9 cellular contexts compared by ENCODE assay signal in the genomic region with DNA sequence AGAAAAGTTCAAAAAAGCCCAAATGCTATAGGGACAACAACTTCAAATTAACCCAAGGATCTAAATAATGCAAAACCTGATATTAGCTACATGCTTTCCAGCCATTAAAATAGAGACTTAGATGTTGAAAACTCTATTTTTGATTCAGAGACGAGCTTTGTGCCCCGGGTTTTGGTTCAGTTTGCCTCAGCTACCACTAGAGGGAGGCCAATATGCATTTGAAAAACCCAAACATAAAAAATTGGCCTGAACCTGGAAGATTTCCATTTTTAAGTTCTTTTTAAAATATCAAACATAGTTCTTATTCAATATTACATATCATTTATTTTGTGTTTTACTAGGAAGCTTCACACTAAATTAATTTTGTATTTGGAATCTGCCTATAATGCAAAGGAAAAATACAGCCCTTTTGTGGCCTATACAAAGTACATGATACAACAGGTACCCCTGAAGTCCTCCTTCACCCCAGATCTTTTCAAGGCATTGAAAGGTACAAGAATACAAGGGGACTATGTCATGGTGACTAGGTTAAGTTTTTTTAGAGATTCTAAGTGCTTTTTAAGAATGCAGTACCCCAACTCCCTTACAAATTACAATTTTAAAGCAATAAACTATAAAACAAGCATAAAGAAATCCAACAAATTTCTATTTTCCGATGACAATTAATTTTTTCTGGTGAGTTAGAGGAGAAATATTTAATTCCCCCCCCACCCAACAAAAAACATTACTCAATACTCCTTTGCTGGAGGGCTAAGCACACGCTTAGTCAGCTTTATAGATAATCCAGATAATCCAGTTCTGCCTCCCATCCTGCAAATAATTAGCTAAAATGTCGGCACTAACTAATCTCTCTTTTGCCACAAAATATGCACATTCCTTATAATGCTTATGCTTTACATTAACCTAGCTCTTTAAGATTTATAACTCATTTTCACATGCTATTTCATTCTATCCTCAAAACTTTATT.
A peak's percentile ranks its signal among the peaks of the same experiment; 100 is the strongest.
DNase-seq lines count a peak whose midpoint lies in the region; ATAC-seq, FAIRE-seq and TF ChIP-seq lines count a peak whose summit lies in the region.
"Had no signal": no experiment of that assay in that cellular context is flagged by ENCODE, and none has a peak within 500 bp of the region (broad histone marks: within the 10 kb centered on the region; RNA-seq: fewer than 3 reads in every experiment).

No MANE protein-coding gene starts in this region.

- TF ChIP-seq POLR2A in GM12891 (IDR thresholded peaks at IDR 0.05; ENCODE audit: low read depth, low read length), result no peak

- H3K4me1 Mint-ChIP-seq in CD14-positive monocyte, result peaks cover 8% of the 10 kb centered on the region
- H3K4me1 Mint-ChIP-seq: naive thymus-derived CD8-positive, alpha-beta T cell had no signal

- H3K9me3 Mint-ChIP-seq in CD14-positive monocyte, result no peaks in the 10 kb centered on the region
- H3K9me3 Mint-ChIP-seq: naive thymus-derived CD8-positive, alpha-beta T cell had no signal

- intact Hi-C loops in CD14-positive monocyte (cut with micrococcal nuclease), result loop anchor here (2.0 kb wide), 1 partner anchor 398 kb away; no protein-coding TSS in a partner anchor

- no peak overlapping the region for H3K27ac Mint-ChIP-seq in CD14-positive monocyte
- H3K27ac Mint-ChIP-seq: naive thymus-derived CD8-positive, alpha-beta T cell had no signal

- H3K4me3 Mint-ChIP-seq in CD14-positive monocyte, result no peak overlapping the region
- H3K4me3 Mint-ChIP-seq: naive thymus-derived CD8-positive, alpha-beta T cell had no signal

- no peak for FAIRE-seq in GM12891 (lab: Jason Lieb, UNC)

- ATAC-seq in stimulated activated naive CD8-positive, alpha-beta T cell treated with anti-CD3 and anti-CD28 coated beads, Interleukin-15, Interleukin-2, amounts not matched to agents 100 U/mL and 50 U/mL, for 24 hours, result no peak
- ATAC-seq in HG03457 (IDR thresholded peaks at IDR 0.05; ENCODE audit: unreplicated experiment), result no peak
- ATAC-seq: naive thymus-derived CD8-positive, alpha-beta T cell had no signal

- peaks cover 0 to 3% (median 2%) of the 10 kb centered on the region in 3 donors for H3K27me3 Mint-ChIP-seq in CD14-positive monocyte (ENCODE audit: low read depth in 3 of 3)

- no peak for DNase-seq in CD14-positive monocyte (ENCODE audit: low spot score)
- DNase-seq in GM12891 (ENCODE audit: insufficient read length, low spot score), result peak; percentile 7
- peak; percentile 47 for DNase-seq in NCI-H510A treated with DMSO at 0.1 percent for 48 hours (lab: John Stamatoyannopoulos, UW)
- peak; percentile 40 for DNase-seq in amniotic stem cell (lab: John Stamatoyannopoulos, UW)
- peak; percentile 53 for DNase-seq in iPS-NIHi11 (ENCODE audit: low spot score)
- DNase-seq in stimulated activated naive CD8-positive, alpha-beta T cell treated with anti-CD3 and anti-CD28 coated beads, Interleukin-15, Interleukin-2, amounts not matched to agents 100 U/mL and 50 U/mL, for 24 hours, result peak; percentile 15
- no peak for DNase-seq in NCI-H128 (lab: John Stamatoyannopoulos, UW; ENCODE audit: unreplicated experiment)

- no peaks in the 10 kb centered on the region for H3K36me3 Mint-ChIP-seq in CD14-positive monocyte
- H3K36me3 Mint-ChIP-seq: naive thymus-derived CD8-positive, alpha-beta T cell had no signal

- TF ChIP-seq CTCF in CD14-positive monocyte (IDR thresholded peaks at IDR 0.05), result peak; percentile 95

TF ChIP-seq in GM12891, 5 proteins besides CTCF, POLR2A, EP300 and RAD21:
- TF ChIP-seq POU2F2 (IDR thresholded peaks at IDR 0.05; ENCODE audit: low read depth, low read length) (no peak), TAF1 (IDR thresholded peaks at IDR 0.05; ENCODE audit: low read depth, low read length) (no peak), SPI1 (IDR thresholded peaks at IDR 0.05; ENCODE audit: low read depth, low read length) (no peak), POLR2AphosphoS5 (IDR thresholded peaks at IDR 0.05; ENCODE audit: low read depth, low read length) (no peak), PAX5 (IDR thresholded peaks at IDR 0.05; ENCODE audit: insufficient read depth, low read length, severe bottlenecking) (no peak)
TF ChIP-seq in GM12891: peak in this region for 0.

Comparison
In these comparisons a context has a peak if more than half of its experiments do, and no peak if none do; other contexts are left out.
1. DNase-seq: peak in GM12891 (single experiment), NCI-H510A treated with DMSO at 0.1 percent for 48 hours (single experiment), amniotic stem cell (single experiment), iPS-NIHi11 (single experiment) and stimulated activated naive CD8-positive, alpha-beta T cell treated with anti-CD3 and anti-CD28 coated beads, Interleukin-15, Interleukin-2, amounts not matched to agents 100 U/mL and 50 U/mL, for 24 hours (single experiment); none in CD14-positive monocyte (single experiment) and NCI-H128 (single experiment).